Comparison of ENCODE assay signal across 20 cellular contexts in genomic region chr9:87527211-87527916, GRCh38. TPM values are rescaled to one million over a fixed set of nuclear protein-coding genes. Genes with fewer than 3 reads are reported as not detected.
DNase-seq lines count a peak whose midpoint lies in the region; ATAC-seq and TF ChIP-seq lines count a peak whose summit lies in the region.
"Had no signal": no experiment of that assay in that cellular context is flagged by ENCODE, and none has a peak within 500 bp of the region (broad histone marks: within the 10 kb centered on the region; RNA-seq: fewer than 3 reads in every experiment).

No MANE protein-coding gene starts in this region.

- H2AFZ ChIP-seq in mammary epithelial cell (ENCODE audit: low read depth, low read length): no peak overlapping the region

- peaks cover 56% of the 10 kb centered on the region for H3K36me3 Mint-ChIP-seq in osteocyte (ENCODE audit: unreplicated experiment)
- H3K36me3 Mint-ChIP-seq: CD4-positive, CD25-positive, alpha-beta regulatory T cell had no signal

- in situ Hi-C loops in mammary epithelial cell (cut with MboI; ENCODE audit: low sequenced_read_pairs in 2 of 2): no loop called here

- DNase-seq in LNCaP clone FGC (ENCODE audit: low read depth) (peak; percentile 72), NCI-H2081 treated with DMSO at 0.1 percent for 48 hours (lab: John Stamatoyannopoulos, UW) (peak; percentile 73), dermis blood vessel endothelial cell (peak; percentile 39), osteocyte (ENCODE audit: extremely low spot score, unreplicated experiment) (no peak), mammary epithelial cell (no peak), lower leg skin (ENCODE audit: low spot score in 2 of 2) (no peak)
- DNase-seq in stimulated activated CD4-positive, alpha-beta T cell treated with anti-CD3 and anti-CD28 coated beads, Interleukin-4, amount 100 ng/mL, for 4 hours: no peak
- DNase-seq: ACHN; CD4-positive, CD25-positive, alpha-beta regulatory T cell; DND-41; GDM1; GOT3; NCI-H1436; NCI-H446; NCI-H82; Peyer's patch; Right ventricle myocardium superior had no signal

- dilution Hi-C loops in mammary epithelial cell (cut with HindIII; ENCODE audit: low sequenced_read_pairs): loop anchor here (5.0 kb wide), 1 partner anchor 70 kb away; no protein-coding TSS in a partner anchor

- H3K79me2 ChIP-seq in mammary epithelial cell (ENCODE audit: insufficient read depth, low read length): no peaks in the 10 kb centered on the region

- TF ChIP-seq CTCF in LNCaP clone FGC (IDR thresholded peaks at IDR 0.05; ENCODE audit: control insufficient read depth, extremely low read depth, insufficient read depth): no peak
- no peak for TF ChIP-seq CTCF in osteocyte (IDR thresholded peaks at IDR 0.05)
- no peak for TF ChIP-seq CTCF in mammary epithelial cell (conservative IDR thresholded peaks at IDR 0.05 in 1 of 2, IDR thresholded peaks at IDR 0.05 in 1 of 2; ENCODE audit: extremely low read depth in 1 of 2, insufficient read depth in 1 of 2, low read depth in 1 of 2, low read length in 2 of 2)
- no peak for TF ChIP-seq CTCF in lower leg skin (IDR thresholded peaks at IDR 0.05)

- H3K4me3 ChIP-seq in LNCaP clone FGC (ENCODE audit: low read depth, low read length) (no peak overlapping the region), mammary epithelial cell (replicated peaks in 1 of 3; ENCODE audit: insufficient read depth in 1 of 3, low read depth in 2 of 3, low read length in 3 of 3) (no peak overlapping the region), lower leg skin (ENCODE audit: low read depth, poor library complexity, severe bottlenecking) (no peak overlapping the region)
- H3K4me3 ChIP-seq: K562, Peyer's patch had no signal

- TF ChIP-seq POLR2A in lower leg skin (IDR thresholded peaks at IDR 0.05): no peak

- no peaks in the 10 kb centered on the region for H3K36me3 ChIP-seq in mammary epithelial cell (ENCODE audit: insufficient read depth, low read length)
- H3K36me3 ChIP-seq: Peyer's patch had no signal

- H3K27ac Mint-ChIP-seq in osteocyte (ENCODE audit: unreplicated experiment): peak overlapping the region; percentile 15
- H3K27ac Mint-ChIP-seq: CD4-positive, CD25-positive, alpha-beta regulatory T cell had no signal

- H3K4me2 ChIP-seq in mammary epithelial cell (ENCODE audit: insufficient read depth, low read depth, low read length): no peak overlapping the region

- H3K4me3 Mint-ChIP-seq in osteocyte (ENCODE audit: unreplicated experiment): no peak overlapping the region
- H3K4me3 Mint-ChIP-seq: CD4-positive, CD25-positive, alpha-beta regulatory T cell had no signal

- BruUV-seq in mammary epithelial cell (replicated peaks; lab: Mats Ljungman, UMichigan): no TSS peak

- no peaks in the 10 kb centered on the region for H3K27me3 ChIP-seq in mammary epithelial cell (ENCODE audit: insufficient read depth, low read length)
- H3K27me3 ChIP-seq: Peyer's patch had no signal

- no peaks in the 10 kb centered on the region for H4K20me1 ChIP-seq in mammary epithelial cell (ENCODE audit: insufficient read depth, low read length)

- H3K4me1 ChIP-seq in mammary epithelial cell (ENCODE audit: insufficient read depth, low read length): no peaks in the 10 kb centered on the region

- peaks cover 60% of the 10 kb centered on the region for H3K4me1 Mint-ChIP-seq in osteocyte (ENCODE audit: unreplicated experiment)
- H3K4me1 Mint-ChIP-seq: CD4-positive, CD25-positive, alpha-beta regulatory T cell had no signal

- H3K9ac ChIP-seq in mammary epithelial cell (ENCODE audit: insufficient read depth, low read length): no peak overlapping the region

- H3K27me3 Mint-ChIP-seq in osteocyte (ENCODE audit: unreplicated experiment): no peaks in the 10 kb centered on the region
- H3K27me3 Mint-ChIP-seq: CD4-positive, CD25-positive, alpha-beta regulatory T cell had no signal

- 72% methylated on average over 13 of the region's 13 CpGs for WGBS in mammary epithelial cell (ENCODE audit: low coverage, missing lambda C conversion rate)
- 87 to 91% methylated on average over 12 to 13 of the region's 13 CpGs for WGBS in lower leg skin, 2 donors

- H3K27ac ChIP-seq in mammary epithelial cell (ENCODE audit: insufficient read depth, low read depth, low read length): no peak overlapping the region
- H3K27ac ChIP-seq: Peyer's patch had no signal

- H3K9me3 ChIP-seq in mammary epithelial cell (replicated peaks; ENCODE audit: insufficient read depth, low read length): no peaks in the 10 kb centered on the region
- H3K9me3 ChIP-seq: Peyer's patch had no signal

- ATAC-seq in GM18519 (IDR thresholded peaks at IDR 0.05; ENCODE audit: low FRiP score, unreplicated experiment): no peak
- ATAC-seq: K562, SK-N-SH treated with all-trans-retinoic acid at 6 μM for 48 hours had no signal

- intact Hi-C loops in mammary epithelial cell (cut with micrococcal nuclease) (no loop called here), lower leg skin (cut with DNase I; ENCODE audit: low total_unique reads) (no loop called here)

- no peaks in the 10 kb centered on the region for H3K9me3 Mint-ChIP-seq in osteocyte (ENCODE audit: unreplicated experiment)
- H3K9me3 Mint-ChIP-seq: CD4-positive, CD25-positive, alpha-beta regulatory T cell had no signal

- CTCF ChIA-PET in mammary epithelial cell (lab: Charles Lee; ENCODE audit: low non-redundant PET): interaction anchor here (0.6 kb wide), 1 partner anchor 530 kb away, joined by 3 read pairs; no protein-coding TSS in a partner anchor

RNA-seq across cellular contexts. Expression of gene DAPK1, which starts 29.7 kb away (rescaled TPM):
- total RNA-seq in dermis blood vessel endothelial cell: 51.6 and 55.0 TPM in 2 replicates
- 294 and 304 TPM in 2 replicates for total RNA-seq in osteocyte
- total RNA-seq in mammary epithelial cell: 10 to 100 TPM; 17.1 to 33.3 TPM
- 3.7 TPM for polyA plus RNA-seq in mammary epithelial cell
- 18.0 TPM for polyA minus RNA-seq in mammary epithelial cell
- 10 to 100 TPM in 2 of 4 donors, 1 to 10 TPM in 2; 8.8 to 18.3 (median 9.9) TPM for total RNA-seq in lower leg skin

Comparison
In these comparisons a context has a peak if more than half of its experiments do, and no peak if none do; other contexts are left out.
1. DNase-seq: peak in LNCaP clone FGC (single experiment), NCI-H2081 treated with DMSO at 0.1 percent for 48 hours (single experiment) and dermis blood vessel endothelial cell (single experiment); none in osteocyte (single experiment), mammary epithelial cell (single experiment), lower leg skin (0 of 2) and stimulated activated CD4-positive, alpha-beta T cell treated with anti-CD3 and anti-CD28 coated beads, Interleukin-4, amount 100 ng/mL, for 4 hours (0 of 2).